ENCODE assay signal across 8 cellular contexts in genomic region chr2:201452058-201452736, GRCh38. TPM values are rescaled to one million over a fixed set of nuclear protein-coding genes. Genes with fewer than 3 reads are reported as not detected.
A peak's percentile ranks its signal among the peaks of the same experiment; 100 is the strongest.
DNase-seq lines count a peak whose midpoint lies in the region; ATAC-seq and TF ChIP-seq lines count a peak whose summit lies in the region.

No MANE protein-coding gene starts in this region.

- H3K79me2 ChIP-seq in PC-9 (ENCODE audit: low read depth) = peaks cover 37% of the 10 kb centered on the region

- H3K4me3 Mint-ChIP-seq in endodermal cell = peak overlapping the region; percentile 94

- no peaks in the 10 kb centered on the region for H4K20me1 ChIP-seq in PC-9 (ENCODE audit: insufficient read depth)

- peak overlapping the region; percentile 92 for H3K27ac Mint-ChIP-seq in endodermal cell

- TF ChIP-seq CTCF in PC-9 (conservative IDR thresholded peaks at IDR 0.05) = no peak
- peak; percentile 27 for TF ChIP-seq CTCF in endodermal cell (conservative IDR thresholded peaks at IDR 0.05)

- H3K36me3 ChIP-seq in PC-9 (ENCODE audit: low read depth) = 0 out of 2 replicates have a peak, but pooled peaks cover 5% of the 10 kb centered on the region
- no peaks in the 10 kb centered on the region for H3K36me3 ChIP-seq in endodermal cell (ENCODE audit: control insufficient read depth, insufficient read depth, low read length)

- peaks cover 34% of the 10 kb centered on the region for H3K4me1 Mint-ChIP-seq in endodermal cell

- peak overlapping the region; percentile 89 for H3K4me2 ChIP-seq in PC-9

- CTCF ChIA-PET in PC-9 (lab: Charles Lee) = no interaction called here

- H3K9me3 Mint-ChIP-seq in endodermal cell = no peaks in the 10 kb centered on the region

- DNase-seq in 8988T (peak; percentile 27), PC-9 (no peak), endodermal cell (no peak), myocyte (ENCODE audit: low read depth) (peak; percentile 53), activated gamma-delta T cell (lab: John Stamatoyannopoulos, UW) (no peak), SHP77 treated with DMSO at 0.1 percent for 48 hours (lab: John Stamatoyannopoulos, UW) (no peak), cerebellar nuclear complex (lab: John Stamatoyannopoulos, UW) (no peak)

- intact Hi-C loops in PC-9 (cut with micrococcal nuclease; ENCODE audit: unreplicated experiment) = loop anchor here (5.0 to 10.0 kb wide), 3 partner anchors 50 to 215 kb away; partner anchors contain the start of gene TMEM237

- peak overlapping the region; percentile 59 for H3K9ac ChIP-seq in endodermal cell (ENCODE audit: extremely low read depth, low read length, poor library complexity, severe bottlenecking)

- no peaks in the 10 kb centered on the region for H3K9me3 ChIP-seq in PC-9 (ENCODE audit: insufficient read depth, low read depth)
- H3K9me3 ChIP-seq in endodermal cell (ENCODE audit: control insufficient read depth, low read length) = no peaks in the 10 kb centered on the region

- 6 to 16% methylated on average over 22 to 45 of the region's 45 CpGs for WGBS in endodermal cell (ENCODE audit: insufficient coverage in 1 of 2, insufficient read length in 1 of 2), 2 experiments

- H2AFZ ChIP-seq in PC-9 = peak overlapping the region; percentile 97

- no peaks in the 10 kb centered on the region for H3K9me2 ChIP-seq in PC-9 (ENCODE audit: insufficient read depth)

- POLR2A ChIA-PET in PC-9 (lab: Charles Lee; ENCODE audit: unreplicated experiment) = interaction anchor here (0.5 to 0.6 kb wide), 3 partner anchors 14 to 1704 kb away, joined by 3 to 7 read pairs (median 6); no protein-coding TSS in a partner anchor

- H3K27me3 Mint-ChIP-seq in endodermal cell (ENCODE audit: insufficient read depth) = no peaks in the 10 kb centered on the region

- no peaks in the 10 kb centered on the region for H3K36me3 Mint-ChIP-seq in endodermal cell (ENCODE audit: low read depth)

- H3K4me3 ChIP-seq in PC-9 = peak overlapping the region; percentile 99
- peak overlapping the region; percentile 95 for H3K4me3 ChIP-seq in endodermal cell (ENCODE audit: low read length)

- peak; percentile 7 for ATAC-seq in GM18870 (IDR thresholded peaks at IDR 0.05; ENCODE audit: unreplicated experiment)

- H3K27me3 ChIP-seq in PC-9 (ENCODE audit: insufficient read depth, low read depth) (no peaks in the 10 kb centered on the region), endodermal cell (ENCODE audit: control insufficient read depth, insufficient read depth, low read length, poor library complexity, severe bottlenecking) (no peaks in the 10 kb centered on the region)

- H3K27ac ChIP-seq in PC-9 = no peak overlapping the region
- H3K27ac ChIP-seq in endodermal cell (ENCODE audit: low read depth, low read length) = peak overlapping the region; percentile 34

- H3K4me1 ChIP-seq in PC-9 (replicated peaks; ENCODE audit: insufficient read depth) (peaks cover 34% of the 10 kb centered on the region), endodermal cell (ENCODE audit: control insufficient read depth, insufficient read depth, low read length) (peaks cover 3% of the 10 kb centered on the region)

- BruUV-seq in PC-9 (replicated peaks; lab: Mats Ljungman, UMichigan) = TSS peak; percentile 54

- H3F3A ChIP-seq in PC-9 (ENCODE audit: insufficient read depth, low read depth) = peaks cover 8% of the 10 kb centered on the region; the same call in 1 of the 2 replicates

RNA-seq across cellular contexts. Expression of gene STRADB, which starts 0.7 kb away (rescaled TPM):
- total RNA-seq in PC-9 (2021) (24.0 and 32.1 TPM in 2 replicates), endodermal cell (10 to 100 TPM; 39.7 to 50.1 TPM), myocyte (219 and 254 TPM in 2 replicates)
- 40.0 TPM for polyA plus RNA-seq in endodermal cell (2013, experiment 1 of 2)
- 36.1 TPM for polyA plus RNA-seq in endodermal cell (2013, experiment 2 of 2)
- polyA plus RNA-seq in myocyte (2012) = 40.8 TPM

RNA-seq across cellular contexts. Expression of gene TRAK2, which starts 0.9 kb away (rescaled TPM):
- total RNA-seq in PC-9 (2021) (18.8 and 33.2 TPM in 2 replicates), endodermal cell (10 to 100 TPM; 14.8 to 15.2 TPM), myocyte (34.3 and 47.9 TPM in 2 replicates)
- polyA plus RNA-seq in endodermal cell (2013, experiment 1 of 2) = 9.5 TPM
- 8.0 TPM for polyA plus RNA-seq in endodermal cell (2013, experiment 2 of 2)
- 23.8 TPM for polyA plus RNA-seq in myocyte (2012)

Comparison
In these comparisons a context has a peak if more than half of its experiments do, and no peak if none do; other contexts are left out.
1. DNase-seq: peak in 8988T (single experiment) and myocyte (single experiment); none in PC-9 (0 of 2), endodermal cell (single experiment), activated gamma-delta T cell (single experiment), SHP77 treated with DMSO at 0.1 percent for 48 hours (single experiment) and cerebellar nuclear complex (0 of 2).